Comparison of ENCODE assay signal across 8 cellular contexts in the genomic region with DNA sequence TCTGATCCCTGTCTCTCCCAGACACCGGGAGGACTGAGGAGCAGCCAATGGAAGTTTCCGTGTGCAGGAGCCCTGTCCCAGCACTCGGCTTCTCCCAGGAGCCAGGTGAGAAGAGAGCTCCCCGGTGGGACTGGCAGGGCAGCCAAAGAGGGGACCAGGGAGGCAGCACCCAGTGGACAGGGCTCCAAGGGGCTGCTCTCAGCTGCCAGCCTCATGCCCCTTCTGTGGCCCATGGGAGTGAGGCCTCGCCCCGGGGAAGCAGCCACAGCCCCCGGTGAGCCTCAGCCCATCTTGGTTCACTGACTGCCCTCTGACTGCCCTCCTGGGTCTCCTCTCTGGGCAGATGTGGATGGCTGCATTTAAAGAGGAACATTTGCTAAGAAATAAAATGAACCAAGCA. TPM values are rescaled to one million over a fixed set of nuclear protein-coding genes. Genes with fewer than 3 reads are reported as not detected.
"Had no signal": no experiment of that assay in that cellular context is flagged by ENCODE, and none has a peak within 500 bp of the region (broad histone marks: within the 10 kb centered on the region; RNA-seq: fewer than 3 reads in every experiment).

No MANE protein-coding gene starts in this region.

- H3K27ac ChIP-seq: GM23248, HL-60 had no signal

- H3K4me3 ChIP-seq: GM23248 had no signal

- ATAC-seq: HepG2 had no signal

- DNase-seq: GM23248, GOT3, H9, HCEC 1CT, KBM-7 had no signal

RNA-seq across cellular contexts. Expression of gene KLHDC7B, which starts 27.1 kb away (rescaled TPM):
- total RNA-seq: GM23248, H9, HepG2, HT1080 had no signal
